1 cellular context compared by ENCODE assay signal in genomic region chr1:64268653-64269557, GRCh38.
TF ChIP-seq lines count a peak whose summit lies in the region.

No MANE protein-coding gene starts in this region.

TF ChIP-seq in HEK293, 187 proteins besides CTCF, POLR2A, EP300 and RAD21 (continued from another document):
- TF ChIP-seq, protein P1, sequence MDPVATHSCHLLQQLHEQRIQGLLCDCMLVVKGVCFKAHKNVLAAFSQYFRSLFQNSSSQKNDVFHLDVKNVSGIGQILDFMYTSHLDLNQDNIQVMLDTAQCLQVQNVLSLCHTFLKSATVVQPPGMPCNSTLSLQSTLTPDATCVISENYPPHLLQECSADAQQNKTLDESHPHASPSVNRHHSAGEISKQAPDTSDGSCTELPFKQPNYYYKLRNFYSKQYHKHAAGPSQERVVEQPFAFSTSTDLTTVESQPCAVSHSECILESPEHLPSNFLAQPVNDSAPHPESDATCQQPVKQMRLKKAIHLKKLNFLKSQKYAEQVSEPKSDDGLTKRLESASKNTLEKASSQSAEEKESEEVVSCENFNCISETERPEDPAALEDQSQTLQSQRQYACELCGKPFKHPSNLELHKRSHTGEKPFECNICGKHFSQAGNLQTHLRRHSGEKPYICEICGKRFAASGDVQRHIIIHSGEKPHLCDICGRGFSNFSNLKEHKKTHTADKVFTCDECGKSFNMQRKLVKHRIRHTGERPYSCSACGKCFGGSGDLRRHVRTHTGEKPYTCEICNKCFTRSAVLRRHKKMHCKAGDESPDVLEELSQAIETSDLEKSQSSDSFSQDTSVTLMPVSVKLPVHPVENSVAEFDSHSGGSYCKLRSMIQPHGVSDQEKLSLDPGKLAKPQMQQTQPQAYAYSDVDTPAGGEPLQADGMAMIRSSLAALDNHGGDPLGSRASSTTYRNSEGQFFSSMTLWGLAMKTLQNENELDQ (tag by site-specific recombination; IDR thresholded peaks at IDR 0.05; ENCODE audit: low read depth) = no peak
- TF ChIP-seq, protein P2, sequence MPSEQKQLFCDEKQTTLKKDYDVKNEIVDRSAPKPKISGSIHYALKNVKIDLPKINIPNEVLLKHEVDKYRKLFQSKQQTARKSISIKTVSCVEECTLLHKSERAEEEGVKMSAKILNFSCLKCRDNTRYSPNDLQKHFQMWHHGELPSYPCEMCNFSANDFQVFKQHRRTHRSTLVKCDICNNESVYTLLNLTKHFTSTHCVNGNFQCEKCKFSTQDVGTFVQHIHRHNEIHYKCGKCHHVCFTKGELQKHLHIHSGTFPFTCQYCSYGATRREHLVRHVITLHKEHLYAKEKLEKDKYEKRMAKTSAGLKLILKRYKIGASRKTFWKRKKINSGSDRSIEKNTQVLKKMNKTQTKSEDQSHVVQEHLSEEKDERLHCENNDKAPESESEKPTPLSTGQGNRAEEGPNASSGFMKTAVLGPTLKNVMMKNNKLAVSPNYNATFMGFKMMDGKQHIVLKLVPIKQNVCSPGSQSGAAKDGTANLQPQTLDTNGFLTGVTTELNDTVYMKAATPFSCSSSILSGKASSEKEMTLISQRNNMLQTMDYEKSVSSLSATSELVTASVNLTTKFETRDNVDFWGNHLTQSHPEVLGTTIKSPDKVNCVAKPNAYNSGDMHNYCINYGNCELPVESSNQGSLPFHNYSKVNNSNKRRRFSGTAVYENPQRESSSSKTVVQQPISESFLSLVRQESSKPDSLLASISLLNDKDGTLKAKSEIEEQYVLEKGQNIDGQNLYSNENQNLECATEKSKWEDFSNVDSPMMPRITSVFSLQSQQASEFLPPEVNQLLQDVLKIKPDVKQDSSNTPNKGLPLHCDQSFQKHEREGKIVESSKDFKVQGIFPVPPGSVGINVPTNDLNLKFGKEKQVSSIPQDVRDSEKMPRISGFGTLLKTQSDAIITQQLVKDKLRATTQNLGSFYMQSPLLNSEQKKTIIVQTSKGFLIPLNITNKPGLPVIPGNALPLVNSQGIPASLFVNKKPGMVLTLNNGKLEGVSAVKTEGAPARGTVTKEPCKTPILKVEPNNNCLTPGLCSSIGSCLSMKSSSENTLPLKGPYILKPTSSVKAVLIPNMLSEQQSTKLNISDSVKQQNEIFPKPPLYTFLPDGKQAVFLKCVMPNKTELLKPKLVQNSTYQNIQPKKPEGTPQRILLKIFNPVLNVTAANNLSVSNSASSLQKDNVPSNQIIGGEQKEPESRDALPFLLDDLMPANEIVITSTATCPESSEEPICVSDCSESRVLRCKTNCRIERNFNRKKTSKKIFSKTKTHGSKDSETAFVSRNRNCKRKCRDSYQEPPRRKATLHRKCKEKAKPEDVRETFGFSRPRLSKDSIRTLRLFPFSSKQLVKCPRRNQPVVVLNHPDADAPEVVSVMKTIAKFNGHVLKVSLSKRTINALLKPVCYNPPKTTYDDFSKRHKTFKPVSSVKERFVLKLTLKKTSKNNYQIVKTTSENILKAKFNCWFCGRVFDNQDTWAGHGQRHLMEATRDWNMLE (tag by site-specific recombination; conservative IDR thresholded peaks at IDR 0.05; ENCODE audit: low read depth) = no peak; the same call in 1 of the 2 replicates
- TF ChIP-seq SALL2 (tag by site-specific recombination; IDR thresholded peaks at IDR 0.05; ENCODE audit: borderline replicate concordance) (no peak), ZNF677 (tag by site-specific recombination; IDR thresholded peaks at IDR 0.05) (no peak), TRIM28 (IDR thresholded peaks at IDR 0.05; ENCODE audit: borderline replicate concordance, low read length) (no peak; the same call in 1 of the 2 replicates), ZNF843 (tag by site-specific recombination; IDR thresholded peaks at IDR 0.05) (no peak), MYNN (tag by site-specific recombination; IDR thresholded peaks at IDR 0.05; ENCODE audit: borderline replicate concordance) (no peak), ZNF544 (tag by site-specific recombination; IDR thresholded peaks at IDR 0.05) (no peak), ZNF132 (tag by site-specific recombination; IDR thresholded peaks at IDR 0.05; ENCODE audit: borderline replicate concordance) (no peak), ZNF629 (tag by site-specific recombination; IDR thresholded peaks at IDR 0.05) (0 out of 2 replicates have a peak, but pooled peaks have one; percentile 27), ZNF335 (tag by site-specific recombination; conservative IDR thresholded peaks at IDR 0.05) (0 out of 2 replicates have a peak, but pooled peaks have one; percentile 37), ZNF148 (tag by site-specific recombination; IDR thresholded peaks at IDR 0.05; ENCODE audit: borderline replicate concordance) (no peak), ZNF112 (tag by site-specific recombination; IDR thresholded peaks at IDR 0.05) (no peak), KLF17 (tag by site-specific recombination; IDR thresholded peaks at IDR 0.05) (no peak), ZNF2 (tag by site-specific recombination; IDR thresholded peaks at IDR 0.05) (peak; percentile 33; the same call in 1 of the 2 replicates), ZSCAN30 (tag by site-specific recombination; IDR thresholded peaks at IDR 0.05) (0 out of 2 replicates have a peak, but pooled peaks have one; percentile 34), ZBTB20 (tag by site-specific recombination; IDR thresholded peaks at IDR 0.05) (no peak), ZBTB48 (tag by site-specific recombination; IDR thresholded peaks at IDR 0.05) (no peak)
- TF ChIP-seq, protein P3, sequence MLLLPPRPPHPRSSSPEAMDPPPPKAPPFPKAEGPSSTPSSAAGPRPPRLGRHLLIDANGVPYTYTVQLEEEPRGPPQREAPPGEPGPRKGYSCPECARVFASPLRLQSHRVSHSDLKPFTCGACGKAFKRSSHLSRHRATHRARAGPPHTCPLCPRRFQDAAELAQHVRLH (tag by site-specific recombination; IDR thresholded peaks at IDR 0.05) = no peak
- TF ChIP-seq, protein P4, sequence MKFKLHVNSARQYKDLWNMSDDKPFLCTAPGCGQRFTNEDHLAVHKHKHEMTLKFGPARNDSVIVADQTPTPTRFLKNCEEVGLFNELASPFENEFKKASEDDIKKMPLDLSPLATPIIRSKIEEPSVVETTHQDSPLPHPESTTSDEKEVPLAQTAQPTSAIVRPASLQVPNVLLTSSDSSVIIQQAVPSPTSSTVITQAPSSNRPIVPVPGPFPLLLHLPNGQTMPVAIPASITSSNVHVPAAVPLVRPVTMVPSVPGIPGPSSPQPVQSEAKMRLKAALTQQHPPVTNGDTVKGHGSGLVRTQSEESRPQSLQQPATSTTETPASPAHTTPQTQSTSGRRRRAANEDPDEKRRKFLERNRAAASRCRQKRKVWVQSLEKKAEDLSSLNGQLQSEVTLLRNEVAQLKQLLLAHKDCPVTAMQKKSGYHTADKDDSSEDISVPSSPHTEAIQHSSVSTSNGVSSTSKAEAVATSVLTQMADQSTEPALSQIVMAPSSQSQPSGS (tag by site-specific recombination; IDR thresholded peaks at IDR 0.05; ENCODE audit: low read depth) = peak; percentile 79
